Comparison of ENCODE assay signal across 1 cellular context in genomic region chr2:98448441-98449145, GRCh38.
TF ChIP-seq lines count a peak whose summit lies in the region.

No MANE protein-coding gene starts in this region.

TF ChIP-seq in WTC11, 78 proteins besides CTCF, POLR2A, EP300 and RAD21 (continued from another document):
- TF ChIP-seq ATF6 (CRISPR knock-in tag; IDR thresholded peaks at IDR 0.05) (no peak), PRRX2 (CRISPR knock-in tag; IDR thresholded peaks at IDR 0.05) (no peak), FOXP1 (CRISPR knock-in tag; IDR thresholded peaks at IDR 0.05; ENCODE audit: borderline replicate concordance) (no peak), CREM (CRISPR knock-in tag; IDR thresholded peaks at IDR 0.05) (no peak), SP1 (CRISPR knock-in tag; conservative IDR thresholded peaks at IDR 0.05) (no peak), HMGXB4 (CRISPR knock-in tag; IDR thresholded peaks at IDR 0.05) (no peak), ARID4B (CRISPR knock-in tag; IDR thresholded peaks at IDR 0.05; ENCODE audit: borderline replicate concordance) (no peak), AR (CRISPR knock-in tag; IDR thresholded peaks at IDR 0.05) (no peak), EMX1 (CRISPR knock-in tag; IDR thresholded peaks at IDR 0.05) (no peak), ZNF263 (CRISPR knock-in tag; IDR thresholded peaks at IDR 0.05; ENCODE audit: low read depth) (no peak), ZNF396 (CRISPR knock-in tag; IDR thresholded peaks at IDR 0.05; ENCODE audit: borderline replicate concordance) (no peak), NFYB (CRISPR knock-in tag; conservative IDR thresholded peaks at IDR 0.05; ENCODE audit: low read depth) (no peak), HMGA2 (CRISPR knock-in tag; IDR thresholded peaks at IDR 0.05) (no peak), ELF4 (CRISPR knock-in tag; IDR thresholded peaks at IDR 0.05; ENCODE audit: low read depth) (no peak), ZBTB21 (CRISPR knock-in tag; IDR thresholded peaks at IDR 0.05; ENCODE audit: borderline replicate concordance) (no peak)
